In the genomic region with DNA sequence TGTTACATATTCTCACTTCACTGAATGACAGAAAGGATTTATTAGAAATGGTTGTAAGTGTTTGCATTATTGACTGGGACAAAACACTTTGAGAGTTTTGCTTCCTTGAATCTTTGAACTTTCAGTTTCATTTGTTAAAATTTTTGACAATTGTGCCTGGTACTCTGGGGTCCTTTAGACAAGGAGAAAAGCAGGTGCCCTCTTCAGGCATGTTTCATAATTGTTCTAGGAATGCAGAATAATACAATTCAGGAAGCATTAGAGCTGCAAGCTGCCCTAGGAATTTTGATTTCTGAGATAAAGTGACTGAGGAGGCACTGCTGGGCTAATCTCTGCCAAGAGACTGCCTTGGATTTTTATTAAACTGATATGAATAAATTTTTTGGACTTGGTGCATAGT, we compare ENCODE assay signal across 8 cellular contexts. TPM values are rescaled to one million over a fixed set of nuclear protein-coding genes. Genes with fewer than 3 reads are reported as not detected.
DNase-seq lines count a peak whose midpoint lies in the region; ATAC-seq and TF ChIP-seq lines count a peak whose summit lies in the region.

No MANE protein-coding gene starts in this region.

- H2AFZ ChIP-seq in fibroblast of lung (ENCODE audit: low read length) (no peak overlapping the region), parathyroid adenoma (no peak overlapping the region)

- H3K36me3 ChIP-seq in SJCRH30 (peaks cover 92% of the 10 kb centered on the region), fibroblast of lung (ENCODE audit: control insufficient read depth, insufficient read depth, low read length) (peaks cover 8% of the 10 kb centered on the region), parathyroid adenoma (ENCODE audit: control insufficient read depth, insufficient read depth, low read length) (no peaks in the 10 kb centered on the region)

- H3K9me3 ChIP-seq in SJCRH30 (replicated peaks) (no peaks in the 10 kb centered on the region), fibroblast of lung (ENCODE audit: control insufficient read depth, insufficient read depth, low read depth, low read length) (no peaks in the 10 kb centered on the region), parathyroid adenoma (ENCODE audit: control insufficient read depth, low read length) (no peaks in the 10 kb centered on the region)

- no peak overlapping the region for H3K4me3 ChIP-seq in SJCRH30
- H3K4me3 ChIP-seq in fibroblast of lung (replicated peaks in 1 of 4; ENCODE audit: control extremely low read depth in 1 of 4, insufficient read depth in 1 of 4, low read depth in 3 of 4, low read length in 4 of 4): no peak overlapping the region
- H3K4me3 ChIP-seq in parathyroid adenoma (ENCODE audit: low read depth, low read length): peak overlapping the region; percentile 4

- TF ChIP-seq CTCF in fibroblast of lung (conservative IDR thresholded peaks at IDR 0.05 in 1 of 2, IDR thresholded peaks at IDR 0.05 in 1 of 2; ENCODE audit: low read depth in 1 of 2, low read length in 2 of 2): peak; percentile 58 to 60
- peak; percentile 69 for TF ChIP-seq CTCF in parathyroid adenoma (IDR thresholded peaks at IDR 0.05)

- DNase-seq in Right ventricle myocardium superior (no peak), Right ventricle myocardium inferior (ENCODE audit: missing footprints) (no peak), SJCRH30 (peak; percentile 19 to 59), fibroblast of lung (ENCODE audit: low read depth in 2 of 2) (peak; percentile 62 to 70)

- H3K4me2 ChIP-seq in fibroblast of lung (ENCODE audit: extremely low read depth, insufficient read depth, low read length) (peak overlapping the region; percentile 11), parathyroid adenoma (ENCODE audit: low read length) (no peak overlapping the region)

- no peaks in the 10 kb centered on the region for H4K20me1 ChIP-seq in fibroblast of lung (ENCODE audit: control insufficient read depth, extremely low read depth, insufficient read depth, low read length)

- H3K27me3 ChIP-seq in SJCRH30: no peaks in the 10 kb centered on the region
- H3K27me3 ChIP-seq in fibroblast of lung (ENCODE audit: control insufficient read depth, insufficient read depth, low read length): no peaks in the 10 kb centered on the region
- no peaks in the 10 kb centered on the region for H3K27me3 ChIP-seq in parathyroid adenoma (ENCODE audit: control insufficient read depth, insufficient read depth, low read length)

- intact Hi-C loops in Right ventricle myocardium superior (cut with DNase I) (loop anchor here (5.0 kb wide), 2 partner anchors 51 to 86 kb away; a partner anchor contains a TSS), Right ventricle myocardium inferior (cut with DNase I) (loop anchor here (2.0 to 5.0 kb wide), 2 partner anchors 51 to 88 kb away; a partner anchor contains a TSS)

- peak; percentile 79 for ATAC-seq in Right ventricle myocardium superior (ENCODE audit: poor library complexity)
- no peak for ATAC-seq in Right ventricle myocardium inferior
- ATAC-seq in GM18868 (IDR thresholded peaks at IDR 0.05; ENCODE audit: unreplicated experiment): no peak
- ATAC-seq in HG02623 (IDR thresholded peaks at IDR 0.05; ENCODE audit: unreplicated experiment): no peak
- ATAC-seq in HG02642 (IDR thresholded peaks at IDR 0.05; ENCODE audit: poor library complexity, unreplicated experiment): no peak

- H3K79me2 ChIP-seq in fibroblast of lung (ENCODE audit: control insufficient read depth, insufficient read depth, low read length) (peaks cover 45% of the 10 kb centered on the region), parathyroid adenoma (peaks cover 2% of the 10 kb centered on the region)

- no peak overlapping the region for H3K27ac ChIP-seq in SJCRH30
- no peak overlapping the region for H3K27ac ChIP-seq in fibroblast of lung (ENCODE audit: insufficient read depth, low read length)
- no peak overlapping the region for H3K27ac ChIP-seq in parathyroid adenoma

- no peak overlapping the region for H3K9ac ChIP-seq in fibroblast of lung (ENCODE audit: insufficient read depth, low read length)
- no peak overlapping the region for H3K9ac ChIP-seq in parathyroid adenoma

- H3K4me1 ChIP-seq in SJCRH30 (peaks cover 4% of the 10 kb centered on the region; the same call in 1 of the 2 replicates), fibroblast of lung (ENCODE audit: control insufficient read depth, extremely low read depth, insufficient read depth, low read length) (peaks cover 11% of the 10 kb centered on the region), parathyroid adenoma (peaks cover 6% of the 10 kb centered on the region)

RNA-seq across cellular contexts. Expression of a gene that starts 49.7 kb away (rescaled TPM):
- 20.6 TPM for total RNA-seq in Right ventricle myocardium superior
- total RNA-seq in Right ventricle myocardium inferior: 23.9 TPM
- total RNA-seq in SJCRH30 (2014; rRNA removed; shearing (Covaris generic)): 67.0 and 71.9 TPM in 2 replicates
- total RNA-seq in fibroblast of lung: 27.0 and 35.3 TPM in 2 replicates
- polyA plus RNA-seq in fibroblast of lung: 18.4 and 36.0 TPM in 2 replicates
- 59.0 and 106 TPM in 2 replicates for polyA plus RNA-seq in fibroblast of lung (2012)
- 7.2 and 9.9 TPM in 2 replicates for polyA minus RNA-seq in fibroblast of lung (ENCODE audit: low replicate concordance)

RNA-seq across cellular contexts. Expression of a gene that starts 59.0 kb away (rescaled TPM):
- total RNA-seq in Right ventricle myocardium superior (45.0 TPM), Right ventricle myocardium inferior (43.4 TPM), fibroblast of lung (63.9 and 86.2 TPM in 2 replicates)
- 163 and 196 TPM in 2 replicates for total RNA-seq in SJCRH30 (2014; rRNA removed; shearing (Covaris generic))
- polyA plus RNA-seq in fibroblast of lung: 24.5 and 27.6 TPM in 2 replicates
- polyA plus RNA-seq in fibroblast of lung (2012): 33.8 and 34.2 TPM in 2 replicates
- polyA minus RNA-seq in fibroblast of lung (ENCODE audit: low replicate concordance): 162 and 174 TPM in 2 replicates

Comparison
In these comparisons a context has a peak if more than half of its experiments do, and no peak if none do; other contexts are left out.
1. DNase-seq: peak in SJCRH30 (2 of 2) and fibroblast of lung (2 of 2); none in Right ventricle myocardium superior (single experiment) and Right ventricle myocardium inferior (single experiment).